Comparison of ENCODE assay signal across 11 cellular contexts in genomic region chr16:84841787-84842300, GRCh38. TPM values are rescaled to one million over a fixed set of nuclear protein-coding genes. Genes with fewer than 3 reads are reported as not detected.
DNase-seq lines count a peak whose midpoint lies in the region; ATAC-seq and TF ChIP-seq lines count a peak whose summit lies in the region.
"Had no signal": no experiment of that assay in that cellular context is flagged by ENCODE, and none has a peak within 500 bp of the region (broad histone marks: within the 10 kb centered on the region; RNA-seq: fewer than 3 reads in every experiment).

No MANE protein-coding gene starts in this region.

- peaks cover 0 to 2% (median 0%) of the 10 kb centered on the region in 8 donors for H3K9me3 Mint-ChIP-seq in CD4-positive, alpha-beta memory T cell
- no peaks in the 10 kb centered on the region for H3K9me3 Mint-ChIP-seq in mesothelial cell of epicardium

- peaks cover 0 to 4% of the 10 kb centered on the region in 2 donors for H3K36me3 Mint-ChIP-seq in CD4-positive, alpha-beta memory T cell
- peaks cover 4% of the 10 kb centered on the region for H3K36me3 Mint-ChIP-seq in mesothelial cell of epicardium

- no peaks in the 10 kb centered on the region for H3K36me3 ChIP-seq in CD4-positive, alpha-beta memory T cell (ENCODE audit: insufficient read depth, low read length)

- no peaks in the 10 kb centered on the region for H3K27me3 ChIP-seq in CD4-positive, alpha-beta memory T cell (ENCODE audit: insufficient read depth, low read length)

- ATAC-seq in HG03439 (IDR thresholded peaks at IDR 0.05; ENCODE audit: unreplicated experiment) (no peak), GM18502 (IDR thresholded peaks at IDR 0.05; ENCODE audit: poor library complexity, unreplicated experiment) (no peak)
- ATAC-seq: psoas muscle had no signal

- H3K4me1 Mint-ChIP-seq in CD4-positive, alpha-beta memory T cell, result peaks cover 0 to 11% (median 2%) of the 10 kb centered on the region in 4 donors
- peaks cover 35% of the 10 kb centered on the region for H3K4me1 Mint-ChIP-seq in mesothelial cell of epicardium

- TF ChIP-seq CTCF in mesothelial cell of epicardium (IDR thresholded peaks at IDR 0.05; ENCODE audit: unreplicated experiment), result no peak

- no peaks in the 10 kb centered on the region for H3K4me1 ChIP-seq in CD4-positive, alpha-beta memory T cell (ENCODE audit: insufficient read depth, low read length)

- CTCF ChIA-PET in CD4-positive, alpha-beta memory T cell (lab: Charles Lee; ENCODE audit: partially characterized antibody), result no interaction called here

- H3K9me3 ChIP-seq in CD4-positive, alpha-beta memory T cell (ENCODE audit: control insufficient read depth in 1 of 2, low read length in 2 of 2), result no peaks in the 10 kb centered on the region
- H3K9me3 ChIP-seq: psoas muscle had no signal

- no peak for DNase-seq in CD4-positive, alpha-beta memory T cell
- DNase-seq in NCI-H146 (lab: John Stamatoyannopoulos, UW), result peak; percentile 90
- DNase-seq in astrocyte of the hippocampus (ENCODE audit: low read depth, low spot score), result peak; percentile 53
- peak in 1 of 2 experiments; percentile 56 for DNase-seq in mesothelial cell of epicardium (ENCODE audit: low spot score in 2 of 2, unreplicated experiment in 2 of 2)
- no peak for DNase-seq in activated CD4-positive, CD25-positive, alpha-beta regulatory T cell treated with anti-CD3 and anti-CD28 coated beads, Interleukin-2, amount 50 U/mL, for 72 hours
- no peak for DNase-seq in GF-D8 (lab: John Stamatoyannopoulos, UW)
- DNase-seq: foreskin melanocyte, T1000 had no signal

- H3K4me3 Mint-ChIP-seq in CD4-positive, alpha-beta memory T cell, result peak overlapping the region in 5 of 8 donors; percentile 25 to 55 (median 42)
- H3K4me3 Mint-ChIP-seq in mesothelial cell of epicardium, result peak overlapping the region; percentile 64

- no peak overlapping the region for H3K27ac ChIP-seq in CD4-positive, alpha-beta memory T cell (ENCODE audit: low read depth, low read length)
- H3K27ac ChIP-seq: psoas muscle had no signal

- POLR2A ChIA-PET in CD4-positive, alpha-beta memory T cell (lab: Charles Lee; ENCODE audit: partially characterized antibody), result no interaction called here

- intact Hi-C loops in CD4-positive, alpha-beta memory T cell (cut with micrococcal nuclease), result no loop called here

- peaks cover 9 to 23% of the 10 kb centered on the region in 2 donors for H3K27me3 Mint-ChIP-seq in CD4-positive, alpha-beta memory T cell
- no peaks in the 10 kb centered on the region for H3K27me3 Mint-ChIP-seq in mesothelial cell of epicardium (ENCODE audit: low read depth)

- H3K27ac Mint-ChIP-seq in CD4-positive, alpha-beta memory T cell, result peak overlapping the region in 1 of 7 donors; percentile 29
- H3K27ac Mint-ChIP-seq in mesothelial cell of epicardium, result peak overlapping the region; percentile 74

- H3K4me3 ChIP-seq in CD4-positive, alpha-beta memory T cell (ENCODE audit: low read length in 2 of 2), result no peak overlapping the region
- H3K4me3 ChIP-seq: psoas muscle had no signal

RNA-seq across cellular contexts. Expression of gene CRISPLD2, which starts 22.1 kb away (rescaled TPM):
- total RNA-seq in CD4-positive, alpha-beta memory T cell, result under 1 TPM; 0.32 to 0.89 TPM
- 1 to 10 TPM; 1.0 to 2.5 TPM for polyA plus RNA-seq in CD4-positive, alpha-beta memory T cell
- 72.4 to 83.0 TPM (median 80.1 TPM) in 3 replicates for total RNA-seq in mesothelial cell of epicardium

Comparison
In these comparisons a context has a peak if more than half of its experiments do, and no peak if none do; other contexts are left out.
1. DNase-seq: peak in NCI-H146 (single experiment) and astrocyte of the hippocampus (single experiment); none in CD4-positive, alpha-beta memory T cell (0 of 5), activated CD4-positive, CD25-positive, alpha-beta regulatory T cell treated with anti-CD3 and anti-CD28 coated beads, Interleukin-2, amount 50 U/mL, for 72 hours (single experiment) and GF-D8 (single experiment).
2. RNA of gene CRISPLD2, which starts 22.1 kb away (total RNA-seq): 72.4 to 83.0 TPM in mesothelial cell of epicardium; 0.32 to 0.89 TPM in CD4-positive, alpha-beta memory T cell; every median in the first group is over 10 times any median in the second.